Comparison of ENCODE assay signal across 8 cellular contexts in the genomic region with DNA sequence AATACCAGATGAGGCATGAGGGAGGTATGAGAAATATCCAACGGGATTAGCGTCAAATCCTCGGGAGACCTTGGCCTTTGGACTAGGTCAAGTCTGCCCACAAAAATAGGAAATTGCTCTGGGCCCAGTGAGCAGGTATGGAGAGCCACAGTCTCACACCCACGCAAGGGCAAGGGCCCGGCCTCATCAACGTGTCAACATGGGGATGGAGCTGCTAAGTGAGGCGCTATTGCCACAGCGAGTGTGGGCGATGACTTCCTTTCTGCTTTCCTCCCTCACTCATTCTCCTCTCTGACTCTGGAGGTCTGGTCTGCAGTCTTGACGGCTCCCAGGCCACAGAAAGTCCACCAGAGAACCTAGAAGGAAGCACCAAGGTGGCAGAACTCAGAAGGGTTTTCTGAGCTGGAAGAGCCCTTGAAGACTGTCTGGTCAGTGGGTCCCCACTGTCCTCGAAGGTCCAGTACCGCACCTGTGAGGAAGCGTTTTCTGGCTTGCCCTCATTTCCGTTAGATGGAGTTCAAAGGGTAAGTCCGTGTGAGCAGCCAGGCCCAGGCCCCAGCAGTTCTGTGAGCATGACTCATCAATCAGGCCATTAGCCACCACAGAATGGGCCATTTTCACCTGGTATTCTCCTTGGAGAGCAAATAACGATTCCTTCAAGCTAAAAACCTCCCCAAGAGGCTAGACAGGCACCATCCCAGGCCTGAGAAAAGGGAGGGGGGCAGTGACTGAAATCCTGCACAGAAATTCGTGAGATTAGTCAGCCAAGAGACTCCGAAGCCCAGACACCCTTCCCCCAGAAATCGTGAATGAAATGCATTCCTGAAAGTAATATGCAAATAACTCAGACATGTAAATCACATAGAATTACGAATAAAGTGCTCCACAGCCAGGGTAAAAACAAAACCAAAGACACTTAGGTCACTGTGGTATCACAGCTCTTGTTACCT.
DNase-seq lines count a peak whose midpoint lies in the region; ATAC-seq and TF ChIP-seq lines count a peak whose summit lies in the region.

No MANE protein-coding gene starts in this region.

- no peak overlapping the region for H3K4me3 ChIP-seq in colonic mucosa

- peaks cover 50% of the 10 kb centered on the region for H3K4me1 Mint-ChIP-seq in progenitor cell of endocrine pancreas (ENCODE audit: low read depth)

- peaks cover 13% of the 10 kb centered on the region for H3K4me1 ChIP-seq in colonic mucosa

- H3K36me3 ChIP-seq in colonic mucosa, result no peaks in the 10 kb centered on the region

- peak overlapping the region; percentile 53 for H3K27ac Mint-ChIP-seq in progenitor cell of endocrine pancreas

- no peaks in the 10 kb centered on the region for H3K9me3 ChIP-seq in colonic mucosa

- H3K36me3 Mint-ChIP-seq in progenitor cell of endocrine pancreas (ENCODE audit: insufficient read depth), result no peaks in the 10 kb centered on the region

- ATAC-seq in HG02870 (IDR thresholded peaks at IDR 0.05; ENCODE audit: unreplicated experiment), result peak; percentile 83

- TF ChIP-seq CTCF in RWPE1 (conservative IDR thresholded peaks at IDR 0.05; ENCODE audit: low read depth) (no peak), colonic mucosa (IDR thresholded peaks at IDR 0.05) (no peak), progenitor cell of endocrine pancreas (IDR thresholded peaks at IDR 0.05; ENCODE audit: unreplicated experiment) (no peak)

- CTCF ChIA-PET in RWPE1 (lab: Yijun Ruan, JAX), result interaction anchor here (0.7 to 1.2 kb wide), 5 partner anchors 65 to 1307 kb away, joined by 3 to 4 read pairs (median 3); no protein-coding TSS in a partner anchor

- no peaks in the 10 kb centered on the region for H3K27me3 Mint-ChIP-seq in progenitor cell of endocrine pancreas

- DNase-seq in activated T-cell treated with anti-CD3 and anti-CD28 coated beads for 24 hours (ENCODE audit: low read depth) (peak; percentile 54), RWPE1 (ENCODE audit: low spot score) (peak; percentile 82), colonic mucosa (peak; percentile 38), progenitor cell of endocrine pancreas (ENCODE audit: low spot score, unreplicated experiment) (no peak), activated gamma-delta T cell treated with Interleukin-2 at 50 U/mL for 16 hours (no peak), putamen (ENCODE audit: low spot score) (no peak)
- no peak for DNase-seq in activated T-cell treated with anti-CD3 and anti-CD28 coated beads, Interleukin-2, amount 50 U/mL, for 1 hour

- POLR2A ChIA-PET in RWPE1 (lab: Yijun Ruan, JAX; ENCODE audit: low non-redundant PET), result interaction anchor here (0.6 kb wide), 1 partner anchor 201 kb away, joined by 7 read pairs; no protein-coding TSS in a partner anchor

- no peaks in the 10 kb centered on the region for H3K27me3 ChIP-seq in colonic mucosa

- H3K9ac ChIP-seq in colonic mucosa (ENCODE audit: low read depth in 2 of 2, low read length in 2 of 2), result no peak overlapping the region

- H3K9me3 Mint-ChIP-seq in progenitor cell of endocrine pancreas (ENCODE audit: low read depth), result no peaks in the 10 kb centered on the region

- H3K4me3 Mint-ChIP-seq in progenitor cell of endocrine pancreas (ENCODE audit: low read depth), result no peak overlapping the region

- H3K27ac ChIP-seq in RWPE1 (peak overlapping the region; percentile 99), colonic mucosa (peak overlapping the region; percentile 42)

- intact Hi-C loops in colonic mucosa (cut with DNase I), result no loop called here

Comparison
In these comparisons a context has a peak if more than half of its experiments do, and no peak if none do; other contexts are left out.
1. DNase-seq: peak in activated T-cell treated with anti-CD3 and anti-CD28 coated beads for 24 hours (single experiment), RWPE1 (single experiment) and colonic mucosa (single experiment); none in activated T-cell treated with anti-CD3 and anti-CD28 coated beads, Interleukin-2, amount 50 U/mL, for 1 hour (single experiment), progenitor cell of endocrine pancreas (single experiment), activated gamma-delta T cell treated with Interleukin-2 at 50 U/mL for 16 hours (single experiment) and putamen (single experiment).